In the genomic region with DNA sequence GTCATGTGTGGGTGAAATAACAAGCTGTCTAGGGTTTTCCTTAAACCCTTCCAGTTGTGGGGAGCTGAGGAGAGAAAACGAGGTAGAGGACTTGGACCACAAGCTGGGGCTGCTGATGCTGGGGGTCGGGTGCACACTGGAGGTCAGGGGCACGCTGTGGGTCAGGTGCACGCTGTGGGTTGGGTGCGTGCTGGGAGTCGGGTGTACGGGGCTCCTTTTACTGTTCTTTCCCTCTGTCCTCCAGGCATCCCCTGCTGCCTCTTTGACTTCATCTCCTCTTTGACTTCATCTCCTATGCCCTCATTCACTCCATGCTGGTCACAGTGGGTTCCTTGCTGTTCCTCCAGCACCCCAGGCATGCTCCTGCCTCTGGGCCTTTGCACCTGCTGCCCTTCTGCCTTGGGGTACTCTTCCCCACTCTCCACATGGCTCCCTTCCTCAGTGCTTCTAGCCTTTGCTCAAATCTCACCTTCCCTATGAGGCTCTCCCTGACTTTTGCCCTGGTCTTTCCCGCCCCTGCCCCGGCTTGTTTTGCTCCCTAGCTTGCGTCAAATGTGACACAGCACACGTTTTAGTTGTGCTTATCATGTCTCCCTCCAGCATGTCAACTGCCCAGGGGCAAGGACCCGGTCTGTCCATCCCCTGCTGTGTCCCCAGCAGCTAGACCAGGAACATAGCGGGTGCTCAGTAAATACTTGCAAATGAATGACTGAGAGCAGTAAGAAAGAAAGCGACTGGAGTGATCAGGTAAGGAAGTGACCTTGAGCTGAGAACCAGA, we compare ENCODE assay signal across 31 cellular contexts. TPM values are rescaled to one million over a fixed set of nuclear protein-coding genes. Genes with fewer than 3 reads are reported as not detected.
"Had no signal": no experiment of that assay in that cellular context is flagged by ENCODE, and none has a peak within 500 bp of the region (broad histone marks: within the 10 kb centered on the region; RNA-seq: fewer than 3 reads in every experiment).

No MANE protein-coding gene starts in this region.

- H3K4me3 ChIP-seq: breast epithelium, esophagus squamous epithelium, heart right ventricle, lung, ovary, prostate gland, sigmoid colon, stomach, thyroid gland, upper lobe of right lung had no signal

- H3K36me3 Mint-ChIP-seq: natural killer cell; stimulated activated naive B cell treated with anti-CD40 and anti-IgM and Interleukin-4, amounts not matched to agents 10 μg/mL and 1 μg/mL and 100 μg/mL, for 72 hours had no signal

- H3K27ac ChIP-seq: breast epithelium, epithelial cell of prostate, esophagus squamous epithelium, heart right ventricle, ovary, prostate gland, sigmoid colon, stomach, thyroid gland, upper lobe of right lung, VCaP had no signal

- ATAC-seq: activated CD4-positive, CD25-positive, alpha-beta regulatory T cell treated with anti-CD3 and anti-CD28 coated beads, Interleukin-2, amount 50 U/mL, for 24 hours; heart right ventricle; left lobe of liver; natural killer cell; stimulated activated naive B cell treated with anti-CD40 and anti-IgM and Interleukin-4, amounts not matched to agents 10 μg/mL and 1 μg/mL and 100 μg/mL, for 72 hours; upper lobe of right lung had no signal

- H3K27ac Mint-ChIP-seq: activated naive CD4-positive, alpha-beta T cell treated with anti-CD3 and anti-CD28 coated beads for 36 hours; activated T-helper 1 cell treated with anti-CD3 and anti-CD28 coated beads, Interleukin-12 subunit alpha, Interleukin-12 subunit beta, Interleukin-2, Interleukin-4 antibody, amounts not matched to agents 30 ng/mL and 10 ng/mL and 1 ng/mL, durations not matched to agents 14 hours and 24 hours and 36 hours; dendritic cell treated with granulocyte-macrophage colony-stimulating factor and Interleukin-4, amounts not matched to agents 40 ng/mL and 50 ng/mL, for 4 days; natural killer cell; stimulated activated naive B cell treated with anti-CD40 and anti-IgM and Interleukin-4, amounts not matched to agents 10 μg/mL and 1 μg/mL and 100 μg/mL, for 72 hours had no signal

- DNase-seq: activated CD4-positive, alpha-beta T cell treated with anti-CD3 and anti-CD28 coated beads for 48 hours; activated CD4-positive, alpha-beta T cell treated with anti-CD3 and anti-CD28 coated beads, Interleukin-2, amount 50 U/mL, for 48 hours; activated CD8-positive, alpha-beta memory T cell treated with anti-CD3 and anti-CD28 coated beads for 24 hours; activated effector memory CD4-positive, alpha-beta T cell treated with anti-CD3 and anti-CD28 coated beads, Interleukin-2, amount 50 U/mL, for 16 hours; activated naive CD4-positive, alpha-beta T cell treated with anti-CD3 and anti-CD28 coated beads for 36 hours; esophagus squamous epithelium; foreskin melanocyte; heart right ventricle; kidney glomerular epithelial cell; mesendoderm; natural killer cell; ovary; retina; sigmoid colon; small intestine; stimulated activated CD4-positive, alpha-beta T cell treated with anti-CD3 and anti-CD28 coated beads, Interleukin-1b, Interleukin-23, amount 100 ng/mL, for 48 hours; stimulated activated naive B cell treated with anti-CD40 and anti-IgM and Interleukin-4, amounts not matched to agents 10 μg/mL and 1 μg/mL and 100 μg/mL, for 72 hours; stomach; thyroid gland; upper lobe of right lung had no signal

- H3K4me3 Mint-ChIP-seq: activated naive CD4-positive, alpha-beta T cell treated with anti-CD3 and anti-CD28 coated beads for 36 hours; activated T-helper 1 cell treated with anti-CD3 and anti-CD28 coated beads, Interleukin-12 subunit alpha, Interleukin-12 subunit beta, Interleukin-2, Interleukin-4 antibody, amounts not matched to agents 30 ng/mL and 10 ng/mL and 1 ng/mL, durations not matched to agents 14 hours and 24 hours and 36 hours; central memory CD8-positive, alpha-beta T cell; dendritic cell treated with granulocyte-macrophage colony-stimulating factor and Interleukin-4, amounts not matched to agents 40 ng/mL and 50 ng/mL, for 4 days; natural killer cell; stimulated activated naive B cell treated with anti-CD40 and anti-IgM and Interleukin-4, amounts not matched to agents 10 μg/mL and 1 μg/mL and 100 μg/mL, for 72 hours had no signal

- H3K4me1 Mint-ChIP-seq: central memory CD8-positive, alpha-beta T cell; stimulated activated naive B cell treated with anti-CD40 and anti-IgM and Interleukin-4, amounts not matched to agents 10 μg/mL and 1 μg/mL and 100 μg/mL, for 72 hours had no signal

- H3K36me3 ChIP-seq: breast epithelium, esophagus squamous epithelium, heart right ventricle, ovary, prostate gland, sigmoid colon, stomach, thyroid gland, upper lobe of right lung had no signal

- H3K4me1 ChIP-seq: breast epithelium, heart right ventricle, prostate gland, sigmoid colon, stomach, thyroid gland, upper lobe of right lung had no signal

- H3K27me3 ChIP-seq: ovary, thyroid gland, upper lobe of right lung had no signal

- H3K9me3 ChIP-seq: breast epithelium, esophagus squamous epithelium, heart right ventricle, ovary, prostate gland, sigmoid colon, stomach, thyroid gland, upper lobe of right lung had no signal

- H3K9me3 Mint-ChIP-seq: activated naive CD4-positive, alpha-beta T cell treated with anti-CD3 and anti-CD28 coated beads for 36 hours; activated T-helper 1 cell treated with anti-CD3 and anti-CD28 coated beads, Interleukin-12 subunit alpha, Interleukin-12 subunit beta, Interleukin-2, Interleukin-4 antibody, amounts not matched to agents 30 ng/mL and 10 ng/mL and 1 ng/mL, durations not matched to agents 14 hours and 24 hours and 36 hours; central memory CD8-positive, alpha-beta T cell; natural killer cell had no signal

RNA-seq across cellular contexts. Expression of gene WNT7A, which starts 45.4 kb away (rescaled TPM):
- total RNA-seq: activated T-helper 1 cell treated with anti-CD3 and anti-CD28 coated beads, Interleukin-12 subunit alpha, Interleukin-12 subunit beta, Interleukin-2, Interleukin-4 antibody, amounts not matched to agents 30 ng/mL and 10 ng/mL and 1 ng/mL, durations not matched to agents 14 hours and 24 hours and 36 hours; breast epithelium; glomerular endothelial cell; heart right ventricle; left lobe of liver; sigmoid colon; stomach; thyroid gland had no signal
- polyA plus RNA-seq: heart right ventricle, ovary had no signal
